Comparison of ENCODE assay signal across 1 cellular context in the genomic region with DNA sequence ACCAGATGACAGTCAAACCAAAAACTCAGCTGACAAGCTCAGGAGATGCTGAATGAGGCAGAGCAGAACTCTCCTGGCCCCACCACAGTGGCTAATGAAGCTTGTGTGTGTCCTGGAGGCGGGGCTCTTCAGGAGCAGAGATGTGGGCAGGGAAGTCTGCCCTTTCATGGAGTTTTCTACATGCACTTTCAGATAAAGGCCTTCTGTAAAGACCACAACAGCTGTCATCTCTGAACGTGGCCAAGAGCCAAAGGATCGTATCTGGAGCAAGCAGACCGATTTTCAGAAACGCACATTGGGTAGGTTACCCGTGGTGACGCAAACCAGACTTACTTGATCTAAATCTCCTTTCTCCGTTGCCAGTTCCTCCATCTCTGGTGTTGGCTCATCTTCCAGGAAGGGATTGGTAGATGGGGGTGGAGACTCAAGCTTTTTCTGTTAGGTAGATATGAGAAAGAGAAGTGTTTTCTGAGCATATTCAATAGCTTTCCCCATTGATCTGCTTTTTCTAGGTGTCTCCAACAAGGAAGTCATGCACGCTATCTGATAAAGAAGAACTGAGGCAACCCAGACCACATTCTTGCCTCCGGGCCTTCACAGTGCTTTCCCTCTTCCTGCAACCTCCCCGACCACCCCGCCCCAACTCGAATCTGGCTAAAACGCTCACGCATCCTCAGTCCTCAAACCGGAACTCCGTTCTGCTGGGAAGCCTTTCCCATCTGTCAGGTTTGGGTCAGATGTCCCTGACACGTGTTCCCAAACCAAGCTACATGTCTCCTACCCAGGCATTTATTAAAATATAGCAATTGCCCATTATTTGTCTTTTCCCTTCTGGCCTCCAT.
A peak's percentile ranks its signal among the peaks of the same experiment; 100 is the strongest.
TF ChIP-seq lines count a peak whose summit lies in the region.

No MANE protein-coding gene starts in this region.

TF ChIP-seq in K562, 482 proteins besides CTCF, POLR2A, EP300 and RAD21 (continued from another document and continues in another):
- TF ChIP-seq, protein P1, sequence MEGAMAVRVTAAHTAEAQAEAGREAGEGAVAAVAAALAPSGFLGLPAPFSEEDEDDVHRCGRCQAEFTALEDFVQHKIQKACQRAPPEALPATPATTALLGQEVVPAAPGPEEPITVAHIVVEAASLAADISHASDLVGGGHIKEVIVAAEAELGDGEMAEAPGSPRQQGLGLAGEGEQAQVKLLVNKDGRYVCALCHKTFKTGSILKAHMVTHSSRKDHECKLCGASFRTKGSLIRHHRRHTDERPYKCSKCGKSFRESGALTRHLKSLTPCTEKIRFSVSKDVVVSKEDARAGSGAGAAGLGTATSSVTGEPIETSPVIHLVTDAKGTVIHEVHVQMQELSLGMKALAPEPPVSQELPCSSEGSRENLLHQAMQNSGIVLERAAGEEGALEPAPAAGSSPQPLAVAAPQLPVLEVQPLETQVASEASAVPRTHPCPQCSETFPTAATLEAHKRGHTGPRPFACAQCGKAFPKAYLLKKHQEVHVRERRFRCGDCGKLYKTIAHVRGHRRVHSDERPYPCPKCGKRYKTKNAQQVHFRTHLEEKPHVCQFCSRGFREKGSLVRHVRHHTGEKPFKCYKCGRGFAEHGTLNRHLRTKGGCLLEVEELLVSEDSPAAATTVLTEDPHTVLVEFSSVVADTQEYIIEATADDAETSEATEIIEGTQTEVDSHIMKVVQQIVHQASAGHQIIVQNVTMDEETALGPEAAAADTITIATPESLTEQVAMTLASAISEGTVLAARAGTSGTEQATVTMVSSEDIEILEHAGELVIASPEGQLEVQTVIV (CRISPR knock-in tag; IDR thresholded peaks at IDR 0.05; ENCODE audit: borderline replicate concordance), result no peak
- TF ChIP-seq POLR2AphosphoS5 (IDR thresholded peaks at IDR 0.05; ENCODE audit: control insufficient read depth, insufficient read depth, low read depth, low read length), result peak; percentile 92
- TF ChIP-seq CREM (IDR thresholded peaks at IDR 0.05; ENCODE audit: low read depth), result peak; percentile 94
- TF ChIP-seq BCOR (IDR thresholded peaks at IDR 0.05), result 0 out of 2 replicates have a peak, but pooled peaks have one; percentile 28
- no peak for TF ChIP-seq CBX2 (IDR thresholded peaks at IDR 0.05; ENCODE audit: insufficient read depth, low read length, poor library complexity, severe bottlenecking)
- peak in 1 of 2 experiments; percentile 54; a peak in 1 of 4 replicates for TF ChIP-seq TEAD1 (CRISPR knock-in tag; IDR thresholded peaks at IDR 0.05)
- no peak for TF ChIP-seq NUFIP1 (IDR thresholded peaks at IDR 0.05; ENCODE audit: partially characterized antibody)
- TF ChIP-seq, protein P2, sequence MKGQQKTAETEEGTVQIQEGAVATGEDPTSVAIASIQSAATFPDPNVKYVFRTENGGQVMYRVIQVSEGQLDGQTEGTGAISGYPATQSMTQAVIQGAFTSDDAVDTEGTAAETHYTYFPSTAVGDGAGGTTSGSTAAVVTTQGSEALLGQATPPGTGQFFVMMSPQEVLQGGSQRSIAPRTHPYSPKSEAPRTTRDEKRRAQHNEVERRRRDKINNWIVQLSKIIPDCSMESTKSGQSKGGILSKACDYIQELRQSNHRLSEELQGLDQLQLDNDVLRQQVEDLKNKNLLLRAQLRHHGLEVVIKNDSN (CRISPR knock-in tag; IDR thresholded peaks at IDR 0.05), result no peak
- peak; percentile 85 for TF ChIP-seq SMAD4 (CRISPR knock-in tag; conservative IDR thresholded peaks at IDR 0.05)
- TF ChIP-seq, protein P3, sequence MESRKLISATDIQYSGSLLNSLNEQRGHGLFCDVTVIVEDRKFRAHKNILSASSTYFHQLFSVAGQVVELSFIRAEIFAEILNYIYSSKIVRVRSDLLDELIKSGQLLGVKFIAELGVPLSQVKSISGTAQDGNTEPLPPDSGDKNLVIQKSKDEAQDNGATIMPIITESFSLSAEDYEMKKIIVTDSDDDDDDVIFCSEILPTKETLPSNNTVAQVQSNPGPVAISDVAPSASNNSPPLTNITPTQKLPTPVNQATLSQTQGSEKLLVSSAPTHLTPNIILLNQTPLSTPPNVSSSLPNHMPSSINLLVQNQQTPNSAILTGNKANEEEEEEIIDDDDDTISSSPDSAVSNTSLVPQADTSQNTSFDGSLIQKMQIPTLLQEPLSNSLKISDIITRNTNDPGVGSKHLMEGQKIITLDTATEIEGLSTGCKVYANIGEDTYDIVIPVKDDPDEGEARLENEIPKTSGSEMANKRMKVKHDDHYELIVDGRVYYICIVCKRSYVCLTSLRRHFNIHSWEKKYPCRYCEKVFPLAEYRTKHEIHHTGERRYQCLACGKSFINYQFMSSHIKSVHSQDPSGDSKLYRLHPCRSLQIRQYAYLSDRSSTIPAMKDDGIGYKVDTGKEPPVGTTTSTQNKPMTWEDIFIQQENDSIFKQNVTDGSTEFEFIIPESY (CRISPR knock-in tag; IDR thresholded peaks at IDR 0.05), result 0 out of 2 replicates have a peak, but pooled peaks have one; percentile 24
- TF ChIP-seq, protein P4, sequence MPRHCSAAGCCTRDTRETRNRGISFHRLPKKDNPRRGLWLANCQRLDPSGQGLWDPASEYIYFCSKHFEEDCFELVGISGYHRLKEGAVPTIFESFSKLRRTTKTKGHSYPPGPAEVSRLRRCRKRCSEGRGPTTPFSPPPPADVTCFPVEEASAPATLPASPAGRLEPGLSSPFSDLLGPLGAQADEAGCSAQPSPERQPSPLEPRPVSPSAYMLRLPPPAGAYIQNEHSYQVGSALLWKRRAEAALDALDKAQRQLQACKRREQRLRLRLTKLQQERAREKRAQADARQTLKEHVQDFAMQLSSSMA (CRISPR knock-in tag; IDR thresholded peaks at IDR 0.05), result no peak
- TF ChIP-seq CREBBP (IDR thresholded peaks at IDR 0.05; ENCODE audit: low read depth, low read length), result no peak
- TF ChIP-seq ARNT (IDR thresholded peaks at IDR 0.05), result peak in 1 of 2 experiments; percentile 90; a peak in 2 of 4 replicates
- TF ChIP-seq, protein P5, sequence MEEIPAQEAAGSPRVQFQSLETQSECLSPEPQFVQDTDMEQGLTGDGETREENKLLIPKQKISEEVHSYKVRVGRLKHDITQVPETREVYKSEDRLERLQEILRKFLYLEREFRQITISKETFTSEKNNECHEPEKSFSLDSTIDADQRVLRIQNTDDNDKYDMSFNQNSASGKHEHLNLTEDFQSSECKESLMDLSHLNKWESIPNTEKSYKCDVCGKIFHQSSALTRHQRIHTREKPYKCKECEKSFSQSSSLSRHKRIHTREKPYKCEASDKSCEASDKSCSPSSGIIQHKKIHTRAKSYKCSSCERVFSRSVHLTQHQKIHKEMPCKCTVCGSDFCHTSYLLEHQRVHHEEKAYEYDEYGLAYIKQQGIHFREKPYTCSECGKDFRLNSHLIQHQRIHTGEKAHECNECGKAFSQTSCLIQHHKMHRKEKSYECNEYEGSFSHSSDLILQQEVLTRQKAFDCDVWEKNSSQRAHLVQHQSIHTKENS (CRISPR knock-in tag; IDR thresholded peaks at IDR 0.05), result no peak
- TF ChIP-seq MAFG (tag; conservative IDR thresholded peaks at IDR 0.05), result no peak
- TF ChIP-seq, protein P6, sequence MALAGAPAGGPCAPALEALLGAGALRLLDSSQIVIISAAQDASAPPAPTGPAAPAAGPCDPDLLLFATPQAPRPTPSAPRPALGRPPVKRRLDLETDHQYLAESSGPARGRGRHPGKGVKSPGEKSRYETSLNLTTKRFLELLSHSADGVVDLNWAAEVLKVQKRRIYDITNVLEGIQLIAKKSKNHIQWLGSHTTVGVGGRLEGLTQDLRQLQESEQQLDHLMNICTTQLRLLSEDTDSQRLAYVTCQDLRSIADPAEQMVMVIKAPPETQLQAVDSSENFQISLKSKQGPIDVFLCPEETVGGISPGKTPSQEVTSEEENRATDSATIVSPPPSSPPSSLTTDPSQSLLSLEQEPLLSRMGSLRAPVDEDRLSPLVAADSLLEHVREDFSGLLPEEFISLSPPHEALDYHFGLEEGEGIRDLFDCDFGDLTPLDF (CRISPR knock-in tag; IDR thresholded peaks at IDR 0.05), result no peak
- TF ChIP-seq MYBL2 (IDR thresholded peaks at IDR 0.05; ENCODE audit: low read depth), result no peak
- no peak for TF ChIP-seq MYBL2 (CRISPR knock-in tag; IDR thresholded peaks at IDR 0.05; ENCODE audit: borderline replicate concordance)
- TF ChIP-seq SAFB2 (IDR thresholded peaks at IDR 0.05; ENCODE audit: borderline replicate concordance, low read depth, low read length, severe bottlenecking), result no peak
- TF ChIP-seq, protein P7, sequence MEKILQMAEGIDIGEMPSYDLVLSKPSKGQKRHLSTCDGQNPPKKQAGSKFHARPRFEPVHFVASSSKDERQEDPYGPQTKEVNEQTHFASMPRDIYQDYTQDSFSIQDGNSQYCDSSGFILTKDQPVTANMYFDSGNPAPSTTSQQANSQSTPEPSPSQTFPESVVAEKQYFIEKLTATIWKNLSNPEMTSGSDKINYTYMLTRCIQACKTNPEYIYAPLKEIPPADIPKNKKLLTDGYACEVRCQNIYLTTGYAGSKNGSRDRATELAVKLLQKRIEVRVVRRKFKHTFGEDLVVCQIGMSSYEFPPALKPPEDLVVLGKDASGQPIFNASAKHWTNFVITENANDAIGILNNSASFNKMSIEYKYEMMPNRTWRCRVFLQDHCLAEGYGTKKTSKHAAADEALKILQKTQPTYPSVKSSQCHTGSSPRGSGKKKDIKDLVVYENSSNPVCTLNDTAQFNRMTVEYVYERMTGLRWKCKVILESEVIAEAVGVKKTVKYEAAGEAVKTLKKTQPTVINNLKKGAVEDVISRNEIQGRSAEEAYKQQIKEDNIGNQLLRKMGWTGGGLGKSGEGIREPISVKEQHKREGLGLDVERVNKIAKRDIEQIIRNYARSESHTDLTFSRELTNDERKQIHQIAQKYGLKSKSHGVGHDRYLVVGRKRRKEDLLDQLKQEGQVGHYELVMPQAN (IDR thresholded peaks at IDR 0.05; ENCODE audit: borderline replicate concordance), result no peak
- peak; percentile 89 for TF ChIP-seq HDAC3 (IDR thresholded peaks at IDR 0.05; ENCODE audit: borderline replicate concordance, partially characterized antibody)
- peak; percentile 49; the same call in 1 of the 2 replicates for TF ChIP-seq GTF2E2 (tag; IDR thresholded peaks at IDR 0.05)
- TF ChIP-seq ZC3H11A (IDR thresholded peaks at IDR 0.05; ENCODE audit: low read depth, low read length), result no peak
- no peak for TF ChIP-seq PTTG1 (tag; IDR thresholded peaks at IDR 0.05; ENCODE audit: low read depth)
- peak; percentile 96 to 97 for TF ChIP-seq TRIM24 (IDR thresholded peaks at IDR 0.05)
- TF ChIP-seq NR3C1 (CRISPR knock-in tag; IDR thresholded peaks at IDR 0.05), result no peak
- no peak for TF ChIP-seq POLR2H (tag; IDR thresholded peaks at IDR 0.05; ENCODE audit: low read depth)
- TF ChIP-seq, protein P8, sequence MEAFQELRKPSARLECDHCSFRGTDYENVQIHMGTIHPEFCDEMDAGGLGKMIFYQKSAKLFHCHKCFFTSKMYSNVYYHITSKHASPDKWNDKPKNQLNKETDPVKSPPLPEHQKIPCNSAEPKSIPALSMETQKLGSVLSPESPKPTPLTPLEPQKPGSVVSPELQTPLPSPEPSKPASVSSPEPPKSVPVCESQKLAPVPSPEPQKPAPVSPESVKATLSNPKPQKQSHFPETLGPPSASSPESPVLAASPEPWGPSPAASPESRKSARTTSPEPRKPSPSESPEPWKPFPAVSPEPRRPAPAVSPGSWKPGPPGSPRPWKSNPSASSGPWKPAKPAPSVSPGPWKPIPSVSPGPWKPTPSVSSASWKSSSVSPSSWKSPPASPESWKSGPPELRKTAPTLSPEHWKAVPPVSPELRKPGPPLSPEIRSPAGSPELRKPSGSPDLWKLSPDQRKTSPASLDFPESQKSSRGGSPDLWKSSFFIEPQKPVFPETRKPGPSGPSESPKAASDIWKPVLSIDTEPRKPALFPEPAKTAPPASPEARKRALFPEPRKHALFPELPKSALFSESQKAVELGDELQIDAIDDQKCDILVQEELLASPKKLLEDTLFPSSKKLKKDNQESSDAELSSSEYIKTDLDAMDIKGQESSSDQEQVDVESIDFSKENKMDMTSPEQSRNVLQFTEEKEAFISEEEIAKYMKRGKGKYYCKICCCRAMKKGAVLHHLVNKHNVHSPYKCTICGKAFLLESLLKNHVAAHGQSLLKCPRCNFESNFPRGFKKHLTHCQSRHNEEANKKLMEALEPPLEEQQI (IDR thresholded peaks at IDR 0.05), result peak; percentile 73; the same call in 1 of the 2 replicates
- TF ChIP-seq ZNF584 (CRISPR knock-in tag; IDR thresholded peaks at IDR 0.05; ENCODE audit: low read depth), result peak; percentile 90
- peak; percentile 92 for TF ChIP-seq FOXM1 (IDR thresholded peaks at IDR 0.05; ENCODE audit: low read depth)
- no peak for TF ChIP-seq FOXM1 (CRISPR knock-in tag; IDR thresholded peaks at IDR 0.05; ENCODE audit: low read depth)
- no peak for TF ChIP-seq ZC3H8 (IDR thresholded peaks at IDR 0.05)
- no peak for TF ChIP-seq XRCC4 (IDR thresholded peaks at IDR 0.05; ENCODE audit: extremely low read depth, insufficient read depth, insufficient read length)
- TF ChIP-seq FOXK2 (conservative IDR thresholded peaks at IDR 0.05 in 1 of 2, IDR thresholded peaks at IDR 0.05 in 1 of 2; ENCODE audit: low read depth in 2 of 2), result peak in 1 of 2 experiments; percentile 66; a peak in 2 of 4 replicates
- peak; percentile 62 for TF ChIP-seq EP400 (IDR thresholded peaks at IDR 0.05)
- TF ChIP-seq PCBP2 (IDR thresholded peaks at IDR 0.05; ENCODE audit: low read depth, low read length, poor library complexity, severe bottlenecking), result no peak
- peak; percentile 85 for TF ChIP-seq CXXC5 (CRISPR knock-in tag; IDR thresholded peaks at IDR 0.05)
- peak in 1 of 2 experiments; percentile 55; a peak in 1 of 4 replicates for TF ChIP-seq NONO (IDR thresholded peaks at IDR 0.05; ENCODE audit: low read depth in 2 of 2, low read length in 1 of 2)
- TF ChIP-seq RFX1 (IDR thresholded peaks at IDR 0.05), result peak; percentile 75
- TF ChIP-seq, protein P9, sequence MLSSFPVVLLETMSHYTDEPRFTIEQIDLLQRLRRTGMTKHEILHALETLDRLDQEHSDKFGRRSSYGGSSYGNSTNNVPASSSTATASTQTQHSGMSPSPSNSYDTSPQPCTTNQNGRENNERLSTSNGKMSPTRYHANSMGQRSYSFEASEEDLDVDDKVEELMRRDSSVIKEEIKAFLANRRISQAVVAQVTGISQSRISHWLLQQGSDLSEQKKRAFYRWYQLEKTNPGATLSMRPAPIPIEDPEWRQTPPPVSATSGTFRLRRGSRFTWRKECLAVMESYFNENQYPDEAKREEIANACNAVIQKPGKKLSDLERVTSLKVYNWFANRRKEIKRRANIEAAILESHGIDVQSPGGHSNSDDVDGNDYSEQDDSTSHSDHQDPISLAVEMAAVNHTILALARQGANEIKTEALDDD (IDR thresholded peaks at IDR 0.05), result peak; percentile 88
- no peak for TF ChIP-seq HCFC1 (IDR thresholded peaks at IDR 0.05; ENCODE audit: low read depth, low read length)
- no peak for TF ChIP-seq ZNF507 (tag; conservative IDR thresholded peaks at IDR 0.05)
- TF ChIP-seq NCOR1 (IDR thresholded peaks at IDR 0.05), result peak; percentile 96
- TF ChIP-seq, protein P10, sequence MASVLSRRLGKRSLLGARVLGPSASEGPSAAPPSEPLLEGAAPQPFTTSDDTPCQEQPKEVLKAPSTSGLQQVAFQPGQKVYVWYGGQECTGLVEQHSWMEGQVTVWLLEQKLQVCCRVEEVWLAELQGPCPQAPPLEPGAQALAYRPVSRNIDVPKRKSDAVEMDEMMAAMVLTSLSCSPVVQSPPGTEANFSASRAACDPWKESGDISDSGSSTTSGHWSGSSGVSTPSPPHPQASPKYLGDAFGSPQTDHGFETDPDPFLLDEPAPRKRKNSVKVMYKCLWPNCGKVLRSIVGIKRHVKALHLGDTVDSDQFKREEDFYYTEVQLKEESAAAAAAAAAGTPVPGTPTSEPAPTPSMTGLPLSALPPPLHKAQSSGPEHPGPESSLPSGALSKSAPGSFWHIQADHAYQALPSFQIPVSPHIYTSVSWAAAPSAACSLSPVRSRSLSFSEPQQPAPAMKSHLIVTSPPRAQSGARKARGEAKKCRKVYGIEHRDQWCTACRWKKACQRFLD (CRISPR knock-in tag; IDR thresholded peaks at IDR 0.05), result peak; percentile 94
- no peak for TF ChIP-seq ZNF764 (CRISPR knock-in tag; IDR thresholded peaks at IDR 0.05; ENCODE audit: low read depth)
- no peak for TF ChIP-seq ZNF23 (CRISPR knock-in tag; IDR thresholded peaks at IDR 0.05)
